Comparison of ENCODE assay signal across 1 cellular context in genomic region chr6:30717129-30717844, GRCh38.
TF ChIP-seq lines count a peak whose summit lies in the region.

Gene MDC1 (minus strand): TSS chr6:30717281. CDS start chr6:30715175, 2,106 bp downstream.

TF ChIP-seq in H1, 55 proteins besides CTCF, POLR2A, EP300 and RAD21:
- TF ChIP-seq TEAD4 (IDR thresholded peaks at IDR 0.05; ENCODE audit: low read depth, low read length) (peak; percentile 52; the same call in 1 of the 2 replicates), CBX8 (IDR thresholded peaks at IDR 0.05; ENCODE audit: borderline replicate concordance, low read depth, low read length) (no peak), CHD2 (IDR thresholded peaks at IDR 0.05; ENCODE audit: low read length) (peak; percentile 84), EZH2 (IDR thresholded peaks at IDR 0.05; ENCODE audit: low read depth, low read length, severe bottlenecking) (no peak), SP4 (IDR thresholded peaks at IDR 0.05; ENCODE audit: low read length) (peak; percentile 82; the same call in 1 of the 2 replicates), KDM5A (IDR thresholded peaks at IDR 0.05; ENCODE audit: low read length) (0 out of 2 replicates have a peak, but pooled peaks have one; percentile 42), SP2 (IDR thresholded peaks at IDR 0.05; ENCODE audit: low read length) (peak; percentile 98), MAFK (IDR thresholded peaks at IDR 0.05; ENCODE audit: low read depth, low read length) (peak; percentile 96), TBP (IDR thresholded peaks at IDR 0.05; ENCODE audit: low read depth, low read length) (peak; percentile 92), CTBP2 (IDR thresholded peaks at IDR 0.05; ENCODE audit: borderline replicate concordance, insufficient read depth, insufficient read length, low read length) (no peak), POU5F1 (IDR thresholded peaks at IDR 0.05; ENCODE audit: low read depth, low read length) (no peak), NANOG (IDR thresholded peaks at IDR 0.05; ENCODE audit: insufficient read depth, low read depth, low read length, poor library complexity, severe bottlenecking) (peak; percentile 66), RXRA (IDR thresholded peaks at IDR 0.05; ENCODE audit: insufficient read depth, low read depth, low read length) (0 out of 2 replicates have a peak, but pooled peaks have one; percentile 56), BACH1 (IDR thresholded peaks at IDR 0.05; ENCODE audit: low read length) (peak; percentile 97), SRF (IDR thresholded peaks at IDR 0.05; ENCODE audit: low read depth, low read length) (no peak), KDM4A (IDR thresholded peaks at IDR 0.05; ENCODE audit: low read depth, low read length, severe bottlenecking) (no peak), ZNF274 (IDR thresholded peaks at IDR 0.05; ENCODE audit: borderline replicate concordance, extremely low read depth, low read length) (no peak), FOSL1 (IDR thresholded peaks at IDR 0.05; ENCODE audit: insufficient read depth, low read depth, low read length) (no peak), ATF3 (IDR thresholded peaks at IDR 0.05; ENCODE audit: insufficient read depth, low read depth, low read length) (no peak), TAF7 (optimal IDR thresholded peaks at IDR 0.05; ENCODE audit: borderline replicate concordance, low read depth, low read length) (peak; percentile 92), ATF2 (IDR thresholded peaks at IDR 0.05; ENCODE audit: low read length) (peak; percentile 86), HDAC6 (IDR thresholded peaks at IDR 0.05; ENCODE audit: low read depth, low read length) (no peak), JUND (IDR thresholded peaks at IDR 0.05; ENCODE audit: low read length) (peak; percentile 45; the same call in 1 of the 2 replicates), RBBP5 (IDR thresholded peaks at IDR 0.05; ENCODE audit: borderline replicate concordance, low read depth, low read length) (no peak), BRCA1 (IDR thresholded peaks at IDR 0.05; ENCODE audit: low read depth, low read length) (0 out of 2 replicates have a peak, but pooled peaks have one; percentile 12), KDM1A (IDR thresholded peaks at IDR 0.05; ENCODE audit: borderline replicate concordance, low read length) (no peak), TAF1 (IDR thresholded peaks at IDR 0.05; ENCODE audit: low read depth, low read length) (peak; percentile 98), GTF2F1 (IDR thresholded peaks at IDR 0.05; ENCODE audit: borderline replicate concordance, low read depth, low read length) (peak; percentile 69; the same call in 1 of the 2 replicates), ASH2L (IDR thresholded peaks at IDR 0.05; ENCODE audit: low read length) (peak; percentile 60), EGR1 (IDR thresholded peaks at IDR 0.05; ENCODE audit: borderline replicate concordance, low read depth, low read length) (peak; percentile 95), CEBPB (IDR thresholded peaks at IDR 0.05; ENCODE audit: low read depth, low read length) (no peak; the same call in 1 of the 2 replicates), SIX5 (IDR thresholded peaks at IDR 0.05; ENCODE audit: low read depth, low read length) (no peak; the same call in 1 of the 2 replicates), CREB1 (IDR thresholded peaks at IDR 0.05) (peak; percentile 88), BCL11A (IDR thresholded peaks at IDR 0.05; ENCODE audit: low read depth in 2 of 2, low read length in 2 of 2) (no peak), SUZ12 (IDR thresholded peaks at IDR 0.05; ENCODE audit: low read length) (no peak), YY1 (IDR thresholded peaks at IDR 0.05; ENCODE audit: low read depth, low read length) (peak; percentile 95), POLR2AphosphoS5 (IDR thresholded peaks at IDR 0.05; ENCODE audit: low read depth, low read length) (peak; percentile 99), SAP30 (IDR thresholded peaks at IDR 0.05; ENCODE audit: insufficient read depth, insufficient replicate concordance, low read length) (no peak), CHD1 (IDR thresholded peaks at IDR 0.05; ENCODE audit: low read depth, low read length) (peak; percentile 5; the same call in 1 of the 2 replicates), GABPA (IDR thresholded peaks at IDR 0.05; ENCODE audit: borderline replicate concordance, insufficient read depth, low read length) (no peak), USF2 (IDR thresholded peaks at IDR 0.05; ENCODE audit: low read length) (no peak), RFX5 (IDR thresholded peaks at IDR 0.05; ENCODE audit: borderline replicate concordance, low read depth, low read length) (no peak), PHF8 (conservative IDR thresholded peaks at IDR 0.05; ENCODE audit: low read depth, low read length) (peak; percentile 51), CBX5 (IDR thresholded peaks at IDR 0.05; ENCODE audit: low read depth, low read length) (no peak), SIRT6 (IDR thresholded peaks at IDR 0.05; ENCODE audit: low read length) (no peak), HDAC2 (IDR thresholded peaks at IDR 0.05; ENCODE audit: borderline replicate concordance in 1 of 2, low read depth in 2 of 2, low read length in 2 of 2) (peak in 1 of 2 experiments; percentile 95; a peak in 1 of 4 replicates), E2F6 (IDR thresholded peaks at IDR 0.05) (peak; percentile 63; the same call in 1 of the 2 replicates), NRF1 (IDR thresholded peaks at IDR 0.05; ENCODE audit: low read depth, low read length) (no peak), TCF12 (IDR thresholded peaks at IDR 0.05; ENCODE audit: low read depth, low read length) (peak; percentile 92; the same call in 1 of the 2 replicates), SP1 (IDR thresholded peaks at IDR 0.05; ENCODE audit: low read depth, low read length) (peak; percentile 94), RNF2 (IDR thresholded peaks at IDR 0.05; ENCODE audit: borderline replicate concordance, low read depth, low read length, missing control alignments, poor library complexity, severe bottlenecking) (no peak), CHD7 (IDR thresholded peaks at IDR 0.05; ENCODE audit: insufficient replicate concordance, low read length) (no peak), SIN3A (conservative IDR thresholded peaks at IDR 0.05 in 1 of 2, IDR thresholded peaks at IDR 0.05 in 1 of 2; ENCODE audit: low read depth in 1 of 2, low read length in 2 of 2) (peak; percentile 93 to 95; a peak in 3 of 4 replicates), MAX (IDR thresholded peaks at IDR 0.05) (peak; percentile 68), JUN (IDR thresholded peaks at IDR 0.05; ENCODE audit: low read depth, low read length) (no peak)
